Comparison of ENCODE assay signal across 32 cellular contexts in the genomic region with DNA sequence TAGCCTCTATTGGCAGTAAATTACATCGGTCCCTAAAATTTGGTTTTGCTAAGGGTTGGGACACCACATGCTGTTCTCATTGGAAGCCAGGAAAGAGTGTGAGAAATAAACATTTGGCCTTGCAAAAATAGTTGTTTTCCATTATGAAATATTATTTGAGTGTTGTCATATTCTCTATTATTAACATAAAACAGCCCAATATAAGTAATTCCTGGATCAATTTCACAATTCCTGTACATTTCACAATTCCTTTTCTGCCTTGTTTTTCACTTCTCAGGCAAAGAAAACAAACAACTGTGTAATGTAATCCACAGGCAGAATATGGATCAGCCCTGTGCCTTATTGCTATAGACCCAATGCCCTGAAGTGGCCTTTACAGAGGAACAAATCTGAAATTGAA. TPM values are rescaled to one million over a fixed set of nuclear protein-coding genes. Genes with fewer than 3 reads are reported as not detected.
"Had no signal": no experiment of that assay in that cellular context is flagged by ENCODE, and none has a peak within 500 bp of the region (broad histone marks: within the 10 kb centered on the region; RNA-seq: fewer than 3 reads in every experiment).

No MANE protein-coding gene starts in this region.

- H3K9me3 Mint-ChIP-seq: immature natural killer cell; natural killer cell treated with Interleukin-12 subunit alpha and Interleukin-12 subunit beta and Interleukin-15 and Interleukin-18, amount 100 ng/mL, for 72 hours; stimulated activated naive B cell treated with anti-CD40 and anti-IgM and Interleukin-4, amounts not matched to agents 10 μg/mL and 1 μg/mL and 100 μg/mL, for 72 hours; type B pancreatic cell had no signal

- H3K36me3 ChIP-seq: left lung, lower lobe of right lung, ovary, right atrium auricular region, right lobe of liver, stomach, thoracic aorta, tibial artery, uterus had no signal

- H3K4me3 Mint-ChIP-seq: immature natural killer cell; naive thymus-derived CD4-positive, alpha-beta T cell; natural killer cell treated with Interleukin-12 subunit alpha and Interleukin-12 subunit beta and Interleukin-15 and Interleukin-18, amount 100 ng/mL, for 72 hours; stimulated activated naive B cell treated with anti-CD40 and anti-IgM and Interleukin-4, amounts not matched to agents 10 μg/mL and 1 μg/mL and 100 μg/mL, for 72 hours; type B pancreatic cell had no signal

- H3K36me3 Mint-ChIP-seq: immature natural killer cell; naive thymus-derived CD4-positive, alpha-beta T cell; natural killer cell treated with Interleukin-12 subunit alpha and Interleukin-12 subunit beta and Interleukin-15 and Interleukin-18, amount 100 ng/mL, for 72 hours; stimulated activated naive B cell treated with anti-CD40 and anti-IgM and Interleukin-4, amounts not matched to agents 10 μg/mL and 1 μg/mL and 100 μg/mL, for 72 hours; type B pancreatic cell had no signal

- DNase-seq: hypothalamus; immature natural killer cell; kidney; left colon; left lung; lower lobe of right lung; mesendoderm; midbrain; mucosa of descending colon; naive thymus-derived CD4-positive, alpha-beta T cell; ovary; right lobe of liver; stimulated activated CD4-positive, alpha-beta T cell treated with anti-CD3 and anti-CD28 coated beads, Interleukin-12 subunit alpha, Interleukin-12 subunit beta, amount 100 ng/mL, for 4 hours; stimulated activated CD4-positive, alpha-beta T cell treated with anti-CD3 and anti-CD28 coated beads, Interleukin-15, amount 100 ng/mL, for 24 hours; stimulated activated CD4-positive, alpha-beta T cell treated with anti-CD3 and anti-CD28 coated beads, Interleukin-2, amount 100 ng/mL, for 24 hours; stimulated activated CD4-positive, alpha-beta T cell treated with anti-CD3 and anti-CD28 coated beads, Interleukin-4, amount 100 ng/mL, for 1 hour; stimulated activated naive B cell treated with anti-CD40 and anti-IgM and Interleukin-4, amounts not matched to agents 10 μg/mL and 1 μg/mL and 100 μg/mL, for 72 hours; stimulated activated naive CD8-positive, alpha-beta T cell treated with anti-CD3 and anti-CD28 coated beads, Interleukin-15, Interleukin-2, amounts not matched to agents 100 U/mL and 50 U/mL, for 24 hours; stomach; tibial artery; uterus had no signal

- H3K27ac Mint-ChIP-seq: immature natural killer cell; naive thymus-derived CD4-positive, alpha-beta T cell; natural killer cell treated with Interleukin-12 subunit alpha and Interleukin-12 subunit beta and Interleukin-15 and Interleukin-18, amount 100 ng/mL, for 72 hours; progenitor cell of endocrine pancreas; stimulated activated naive B cell treated with anti-CD40 and anti-IgM and Interleukin-4, amounts not matched to agents 10 μg/mL and 1 μg/mL and 100 μg/mL, for 72 hours; type B pancreatic cell had no signal

- ATAC-seq: left colon; left lung; lower lobe of right lung; mucosa of descending colon; naive thymus-derived CD4-positive, alpha-beta T cell; natural killer cell treated with Interleukin-12 subunit alpha and Interleukin-12 subunit beta and Interleukin-15 and Interleukin-18, amount 100 ng/mL, for 72 hours; right lobe of liver; stimulated activated naive B cell treated with anti-CD40 and anti-IgM and Interleukin-4, amounts not matched to agents 10 μg/mL and 1 μg/mL and 100 μg/mL, for 72 hours; stimulated activated naive CD8-positive, alpha-beta T cell treated with anti-CD3 and anti-CD28 coated beads, Interleukin-15, Interleukin-2, amounts not matched to agents 100 U/mL and 50 U/mL, for 24 hours had no signal

- H3K27ac ChIP-seq: left lung, lower lobe of right lung, ovary, right atrium auricular region, right lobe of liver, stomach, thoracic aorta, tibial artery, uterus had no signal

- H3K27me3 ChIP-seq: left lung, ovary, right atrium auricular region, right lobe of liver, stomach, tibial artery, uterus had no signal

- H3K27me3 Mint-ChIP-seq: progenitor cell of endocrine pancreas had no signal

- H3K4me1 Mint-ChIP-seq: immature natural killer cell; naive thymus-derived CD4-positive, alpha-beta T cell had no signal

- H3K4me3 ChIP-seq: left lung, lower lobe of right lung, mucosa of descending colon, ovary, right atrium auricular region, right lobe of liver, skin epidermis, stomach, thoracic aorta, tibial artery, uterus had no signal

- H3K4me1 ChIP-seq: left lung, lower lobe of right lung, right lobe of liver, stomach, uterus had no signal

- H3K9me3 ChIP-seq: left lung, lower lobe of right lung, mucosa of descending colon, ovary, right atrium auricular region, right lobe of liver, stomach, thoracic aorta, tibial artery, uterus had no signal

RNA-seq across cellular contexts. Expression of a gene that starts 40.5 kb away (rescaled TPM):
- total RNA-seq: left colon; liver; naive thymus-derived CD4-positive, alpha-beta T cell; natural killer cell treated with Interleukin-12 subunit alpha and Interleukin-12 subunit beta and Interleukin-15 and Interleukin-18, amount 100 ng/mL, for 72 hours; omental fat pad; progenitor cell of endocrine pancreas; pulmonary artery endothelial cell; renal cortical epithelial cell; right atrium auricular region; right lobe of liver; stomach; ureter had no signal
